17 cellular contexts compared by ENCODE assay signal in genomic region chr16:12314786-12315185, GRCh38.
DNase-seq lines count a peak whose midpoint lies in the region; ATAC-seq and TF ChIP-seq lines count a peak whose summit lies in the region.
"Had no signal": no experiment of that assay in that cellular context is flagged by ENCODE, and none has a peak within 500 bp of the region (broad histone marks: within the 10 kb centered on the region; RNA-seq: fewer than 3 reads in every experiment).

No MANE protein-coding gene starts in this region.

- DNase-seq in DMS79 (lab: John Stamatoyannopoulos, UW) = peak; percentile 43
- peak; percentile 54 for DNase-seq in HFFc6
- peak; percentile 37 to 70 for DNase-seq in SJCRH30
- no peak for DNase-seq in memory B cell (ENCODE audit: low spot score in 2 of 2)
- no peak for DNase-seq in Karpas-422
- DNase-seq in HK-2 (ENCODE audit: unreplicated experiment) = no peak
- DNase-seq: activated CD4-positive, alpha-beta T cell treated with anti-CD3 and anti-CD28 coated beads, Interleukin-2, amount 50 U/mL, for 1 hour; activated CD8-positive, alpha-beta memory T cell treated with anti-CD3 and anti-CD28 coated beads, Interleukin-2, amount 50 U/mL, for 4 hours; activated effector memory CD4-positive, alpha-beta T cell treated with Interleukin-2 at 50 U/mL for 16 hours; heart left ventricle; immature natural killer cell; OCI-M1; SHP77 treated with DMSO at 0.1 percent for 48 hours; stimulated activated CD4-positive, alpha-beta T cell treated with anti-CD3 and anti-CD28 coated beads, Interleukin-12 subunit alpha, Interleukin-12 subunit beta, amount 100 ng/mL, for 4 hours; upper lobe of right lung had no signal

- H3K36me3 Mint-ChIP-seq in HFFc6 (ENCODE audit: low read depth) (0 out of 2 replicates have a peak, but pooled peaks cover 5% of the 10 kb centered on the region), memory B cell (peaks cover 11% of the 10 kb centered on the region)
- H3K36me3 Mint-ChIP-seq: immature natural killer cell had no signal

- H3K4me3 ChIP-seq in SJCRH30 (no peak overlapping the region), Karpas-422 (ENCODE audit: low read length) (no peak overlapping the region)
- H3K4me3 ChIP-seq: heart left ventricle, upper lobe of right lung had no signal

- peaks cover 27% of the 10 kb centered on the region for H3K4me1 ChIP-seq in SJCRH30
- peaks cover 5% of the 10 kb centered on the region; the same call in 1 of the 2 replicates for H3K4me1 ChIP-seq in Karpas-422 (ENCODE audit: low read length)
- H3K4me1 ChIP-seq: upper lobe of right lung had no signal

- H3K27me3 Mint-ChIP-seq in HFFc6 (ENCODE audit: insufficient read depth) (no peaks in the 10 kb centered on the region), memory B cell (no peaks in the 10 kb centered on the region)

- no peaks in the 10 kb centered on the region for H3K79me2 ChIP-seq in Karpas-422 (ENCODE audit: low read length)

- H3K4me1 Mint-ChIP-seq in HFFc6 (ENCODE audit: low read depth) (peaks cover 40% of the 10 kb centered on the region), memory B cell (peaks cover 39% of the 10 kb centered on the region)

- TF ChIP-seq CTCF in HFFc6 (IDR thresholded peaks at IDR 0.05) = no peak

- H3K27me3 ChIP-seq in SJCRH30 = no peaks in the 10 kb centered on the region
- no peaks in the 10 kb centered on the region for H3K27me3 ChIP-seq in Karpas-422 (ENCODE audit: low read length)
- H3K27me3 ChIP-seq: heart left ventricle, upper lobe of right lung had no signal

- H3K9me3 Mint-ChIP-seq in HFFc6 = no peaks in the 10 kb centered on the region
- H3K9me3 Mint-ChIP-seq in memory B cell = no peaks in the 10 kb centered on the region
- H3K9me3 Mint-ChIP-seq: dendritic cell treated with granulocyte-macrophage colony-stimulating factor and Interleukin-4, amounts not matched to agents 40 ng/mL and 50 ng/mL, for 4 days had no signal

- H4K20me1 ChIP-seq in Karpas-422 (ENCODE audit: insufficient read depth, low read depth, low read length) = peaks cover 6% of the 10 kb centered on the region; the same call in 1 of the 2 replicates

- ATAC-seq in memory B cell (ENCODE audit: low read depth) (no peak), HG02678 (IDR thresholded peaks at IDR 0.05; ENCODE audit: unreplicated experiment) (no peak)
- ATAC-seq: heart left ventricle, upper lobe of right lung had no signal

- no peak overlapping the region for H3K9ac ChIP-seq in Karpas-422 (ENCODE audit: low read length)

- H3K4me3 Mint-ChIP-seq in HFFc6 (no peak overlapping the region), memory B cell (no peak overlapping the region)
- H3K4me3 Mint-ChIP-seq: dendritic cell treated with granulocyte-macrophage colony-stimulating factor and Interleukin-4, amounts not matched to agents 40 ng/mL and 50 ng/mL, for 4 days; immature natural killer cell had no signal

- no peaks in the 10 kb centered on the region for H3K36me3 ChIP-seq in SJCRH30
- no peaks in the 10 kb centered on the region for H3K36me3 ChIP-seq in Karpas-422 (ENCODE audit: insufficient read depth, low read length)
- H3K36me3 ChIP-seq: heart left ventricle, upper lobe of right lung had no signal

- H3K9me3 ChIP-seq in SJCRH30 (replicated peaks) (no peaks in the 10 kb centered on the region), Karpas-422 (ENCODE audit: low read length) (no peaks in the 10 kb centered on the region)
- H3K9me3 ChIP-seq: heart left ventricle, upper lobe of right lung had no signal

- H3K27ac ChIP-seq in SJCRH30 (no peak overlapping the region), Karpas-422 (ENCODE audit: low read length) (no peak overlapping the region)
- H3K27ac ChIP-seq: heart left ventricle, upper lobe of right lung had no signal

- H3K9me2 ChIP-seq in Karpas-422 (replicated peaks; ENCODE audit: insufficient read depth, low read length) = no peaks in the 10 kb centered on the region

- H3K27ac Mint-ChIP-seq in HFFc6 (peak overlapping the region; percentile 56; the same call in 1 of the 2 replicates), memory B cell (peak overlapping the region; percentile 11)
- H3K27ac Mint-ChIP-seq: dendritic cell treated with granulocyte-macrophage colony-stimulating factor and Interleukin-4, amounts not matched to agents 40 ng/mL and 50 ng/mL, for 4 days; immature natural killer cell had no signal

- no peak overlapping the region for H2AFZ ChIP-seq in Karpas-422 (ENCODE audit: low read length)

- H3K4me2 ChIP-seq in Karpas-422 (ENCODE audit: low read depth, low read length, poor library complexity, severe bottlenecking) = no peak overlapping the region

Comparison
In these comparisons a context has a peak if more than half of its experiments do, and no peak if none do; other contexts are left out.
1. DNase-seq: peak in DMS79 (single experiment), HFFc6 (single experiment) and SJCRH30 (2 of 2); none in memory B cell (0 of 2), Karpas-422 (single experiment) and HK-2 (single experiment).